18 cellular contexts compared by ENCODE assay signal in the genomic region with DNA sequence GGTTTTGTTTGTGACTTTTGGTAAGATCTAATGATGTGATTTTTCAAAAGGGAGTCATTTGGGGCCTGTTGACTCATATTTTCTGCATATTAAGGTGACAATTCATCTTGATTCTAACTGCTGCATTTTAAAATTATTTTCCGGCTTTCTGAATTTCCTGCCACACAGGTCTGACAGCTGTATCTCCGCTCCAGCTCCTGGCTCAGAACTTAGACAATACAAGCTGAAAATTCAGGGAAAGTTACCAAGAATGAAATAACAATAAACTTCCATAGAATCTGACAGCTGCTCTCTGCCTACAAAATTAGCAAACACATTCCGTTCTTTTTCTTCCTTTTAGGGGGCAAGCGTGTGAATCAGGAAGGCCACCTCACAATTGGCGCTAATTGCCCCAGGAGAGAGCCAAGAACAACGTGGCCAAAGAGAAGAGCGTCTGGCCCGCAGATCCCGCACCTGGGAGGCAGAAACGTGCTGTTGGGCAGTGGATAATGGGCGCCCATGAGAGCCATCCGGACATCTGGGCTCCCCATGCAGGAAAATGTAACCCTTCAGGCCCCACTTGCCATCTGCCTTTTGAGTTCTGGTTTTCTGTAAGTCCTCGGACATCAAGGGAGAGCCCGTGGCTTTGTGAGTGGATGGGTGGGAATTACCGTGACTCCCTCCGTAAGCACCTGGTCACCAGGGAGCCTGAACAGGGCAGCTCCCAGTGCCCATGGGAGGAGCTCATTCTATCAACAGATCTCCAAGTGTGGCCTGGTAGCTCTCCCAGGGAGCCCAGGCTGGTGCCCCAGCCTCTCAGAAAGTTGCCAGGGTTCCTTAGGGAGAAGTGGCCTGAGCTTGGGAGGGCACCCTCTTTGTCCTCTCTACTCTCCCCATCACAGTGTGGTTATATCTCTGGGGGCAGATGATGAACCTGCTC. TPM values are rescaled to one million over a fixed set of nuclear protein-coding genes. Genes with fewer than 3 reads are reported as not detected.
"Had no signal": no experiment of that assay in that cellular context is flagged by ENCODE, and none has a peak within 500 bp of the region (broad histone marks: within the 10 kb centered on the region; RNA-seq: fewer than 3 reads in every experiment).

No MANE protein-coding gene starts in this region.

- H3K36me3 Mint-ChIP-seq: activated naive CD8-positive, alpha-beta T cell treated with anti-CD3 and anti-CD28 coated beads for 36 hours; naive B cell; stimulated activated memory B cell treated with anti-CD40 and anti-IgM and Interleukin-4, amounts not matched to agents 10 μg/mL and 1 μg/mL and 100 μg/mL, for 72 hours had no signal

- H3K4me1 Mint-ChIP-seq: activated B cell treated with CpG ODN at 0.5 μM for 24 hours; activated CD4-positive, alpha-beta T cell treated with anti-CD3 and anti-CD28 coated beads, Interleukin-2, amount 10 ng/mL, durations not matched to agents 24 days and 14 days; activated naive CD8-positive, alpha-beta T cell treated with anti-CD3 and anti-CD28 coated beads for 36 hours had no signal

- H3K4me3 Mint-ChIP-seq: activated B cell treated with CpG ODN at 0.5 μM for 24 hours; activated CD4-positive, alpha-beta T cell treated with anti-CD3 and anti-CD28 coated beads, Interleukin-2, amount 10 ng/mL, durations not matched to agents 24 days and 14 days; activated naive CD8-positive, alpha-beta T cell treated with anti-CD3 and anti-CD28 coated beads for 36 hours; activated T-cell treated with anti-CD3 and anti-CD28 coated beads, Interleukin-2, amount 50 U/mL, for 24 hours; stimulated activated memory B cell treated with anti-CD40 and anti-IgM and Interleukin-4, amounts not matched to agents 10 μg/mL and 1 μg/mL and 100 μg/mL, for 72 hours had no signal

- H3K9me3 Mint-ChIP-seq: activated B cell treated with CpG ODN at 0.5 μM for 24 hours; activated CD4-positive, alpha-beta T cell treated with anti-CD3 and anti-CD28 coated beads, Interleukin-2, amount 10 ng/mL, durations not matched to agents 24 days and 14 days; activated naive CD8-positive, alpha-beta T cell treated with anti-CD3 and anti-CD28 coated beads for 36 hours; activated T-cell treated with anti-CD3 and anti-CD28 coated beads, Interleukin-2, amount 50 U/mL, for 24 hours; naive B cell; stimulated activated memory B cell treated with anti-CD40 and anti-IgM and Interleukin-4, amounts not matched to agents 10 μg/mL and 1 μg/mL and 100 μg/mL, for 72 hours had no signal

- DNase-seq: activated B cell treated with CpG ODN at 0.5 μM for 24 hours; activated CD4-positive, alpha-beta T cell treated with anti-CD3 and anti-CD28 coated beads, Interleukin-2, amount 10 ng/mL, durations not matched to agents 24 days and 14 days; activated gamma-delta T cell; activated naive CD8-positive, alpha-beta T cell treated with anti-CD3 and anti-CD28 coated beads for 36 hours; activated T-cell treated with anti-CD3 and anti-CD28 coated beads, Interleukin-2, amount 50 U/mL, for 24 hours; effector CD4-positive, alpha-beta T cell; gastrocnemius medialis; heart right ventricle; islet precursor cell; naive B cell; spleen; stimulated activated CD4-positive, alpha-beta T cell treated with anti-CD3 and anti-CD28 coated beads, Interleukin-1b, Interleukin-23, amount 100 ng/mL, for 48 hours; tibial artery had no signal

- H3K4me1 ChIP-seq: gastrocnemius medialis, right atrium auricular region had no signal

- H3K27ac ChIP-seq: gastrocnemius medialis, right atrium auricular region, spleen, tibial artery had no signal

- H3K9me3 ChIP-seq: gastrocnemius medialis, heart right ventricle, neutrophil, right atrium auricular region, spleen, tibial artery had no signal

- H3K4me3 ChIP-seq: gastrocnemius medialis, heart right ventricle, right atrium auricular region, spleen, tibial artery had no signal

- H3K27me3 ChIP-seq: neutrophil, right atrium auricular region, tibial artery had no signal

- ATAC-seq: gastrocnemius medialis; stimulated activated memory B cell treated with anti-CD40 and anti-IgM and Interleukin-4, amounts not matched to agents 10 μg/mL and 1 μg/mL and 100 μg/mL, for 72 hours had no signal

- H3K36me3 ChIP-seq: gastrocnemius medialis, heart right ventricle, neutrophil, right atrium auricular region, spleen, tibial artery had no signal

- H3K27ac Mint-ChIP-seq: activated B cell treated with CpG ODN at 0.5 μM for 24 hours; activated CD4-positive, alpha-beta T cell treated with anti-CD3 and anti-CD28 coated beads, Interleukin-2, amount 10 ng/mL, durations not matched to agents 24 days and 14 days; activated naive CD8-positive, alpha-beta T cell treated with anti-CD3 and anti-CD28 coated beads for 36 hours; activated T-cell treated with anti-CD3 and anti-CD28 coated beads, Interleukin-2, amount 50 U/mL, for 24 hours; stimulated activated memory B cell treated with anti-CD40 and anti-IgM and Interleukin-4, amounts not matched to agents 10 μg/mL and 1 μg/mL and 100 μg/mL, for 72 hours had no signal

RNA-seq across cellular contexts. Expression of a gene that starts 5.0 kb away (rescaled TPM):
- total RNA-seq: activated B cell treated with CpG ODN at 0.5 μM for 24 hours; activated CD4-positive, alpha-beta T cell treated with anti-CD3 and anti-CD28 coated beads, Interleukin-2, amount 10 ng/mL, durations not matched to agents 24 days and 14 days; activated naive CD8-positive, alpha-beta T cell treated with anti-CD3 and anti-CD28 coated beads for 36 hours; chondrocyte; heart right ventricle; right atrium auricular region; T-helper 1 cell treated with Interleukin-12 subunit alpha and Interleukin-12 subunit beta and Interleukin-4 antibody, amounts not matched to agents 30 ng/mL and 1 ng/mL, for 36 hours had no signal
- polyA plus RNA-seq: heart right ventricle had no signal
